Comparison of ENCODE assay signal across 9 cellular contexts in genomic region chr12:116910280-116910644, GRCh38. TPM values are rescaled to one million over a fixed set of nuclear protein-coding genes. Genes with fewer than 3 reads are reported as not detected.
DNase-seq lines count a peak whose midpoint lies in the region; ATAC-seq lines count a peak whose summit lies in the region.
"Had no signal": no experiment of that assay in that cellular context is flagged by ENCODE, and none has a peak within 500 bp of the region (broad histone marks: within the 10 kb centered on the region; RNA-seq: fewer than 3 reads in every experiment).

No MANE protein-coding gene starts in this region.

- no peak overlapping the region for H3K27ac ChIP-seq in iPS-20b (ENCODE audit: low read length)
- H3K27ac ChIP-seq in subcutaneous abdominal adipose tissue (ENCODE audit: low read depth, low read length), result peak overlapping the region; percentile 52

- H3K4me3 Mint-ChIP-seq in activated CD4-positive, alpha-beta T cell treated with anti-CD3 and anti-CD28 coated beads for 36 hours, result peak overlapping the region; percentile 79

- H3K9me3 Mint-ChIP-seq in activated CD4-positive, alpha-beta T cell treated with anti-CD3 and anti-CD28 coated beads for 36 hours (ENCODE audit: low read depth), result no peaks in the 10 kb centered on the region
- peaks cover 0 to 4% of the 10 kb centered on the region in 2 donors for H3K9me3 Mint-ChIP-seq in activated naive CD4-positive, alpha-beta T cell treated with anti-CD3 and anti-CD28 coated beads, Interleukin-2, amount 50 U/mL, for 72 hours

- peak overlapping the region; percentile 88 for H3K27ac Mint-ChIP-seq in activated CD4-positive, alpha-beta T cell treated with anti-CD3 and anti-CD28 coated beads for 36 hours
- H3K27ac Mint-ChIP-seq in activated naive CD4-positive, alpha-beta T cell treated with anti-CD3 and anti-CD28 coated beads, Interleukin-2, amount 50 U/mL, for 72 hours, result peak overlapping the region; percentile 75 to 94

- H3K36me3 Mint-ChIP-seq in activated CD4-positive, alpha-beta T cell treated with anti-CD3 and anti-CD28 coated beads for 36 hours (ENCODE audit: low read depth), result peaks cover 12% of the 10 kb centered on the region
- H3K36me3 Mint-ChIP-seq in activated naive CD4-positive, alpha-beta T cell treated with anti-CD3 and anti-CD28 coated beads, Interleukin-2, amount 50 U/mL, for 72 hours, result peaks cover 10 to 21% of the 10 kb centered on the region in 2 donors

- H3K27me3 ChIP-seq in iPS-20b (ENCODE audit: insufficient read depth, low read length), result peaks cover 7% of the 10 kb centered on the region; the same call in 1 of the 2 replicates
- H3K27me3 ChIP-seq in subcutaneous abdominal adipose tissue (ENCODE audit: control insufficient read depth in 5 of 5, insufficient read depth in 4 of 5, low read length in 5 of 5), result no peaks in the 10 kb centered on the region

- DNase-seq in activated CD4-positive, alpha-beta T cell treated with anti-CD3 and anti-CD28 coated beads for 36 hours, result no peak
- DNase-seq in activated CD4-positive, alpha-beta T cell treated with anti-CD3 and anti-CD28 coated beads, Interleukin-2, amount 50 U/mL, for 1 hour, result no peak
- DNase-seq in activated naive CD4-positive, alpha-beta T cell treated with anti-CD3 and anti-CD28 coated beads, Interleukin-2, amount 50 U/mL, for 72 hours (ENCODE audit: low spot score in 2 of 2), result no peak
- no peak for DNase-seq in effector CD8-positive, alpha-beta T cell (lab: John Stamatoyannopoulos, UW)
- no peak for DNase-seq in central memory CD4-positive, alpha-beta T cell

- H3K9me3 ChIP-seq in iPS-20b (ENCODE audit: insufficient read depth, low read depth, low read length) (no peaks in the 10 kb centered on the region), subcutaneous abdominal adipose tissue (ENCODE audit: control insufficient read depth in 5 of 5, low read length in 5 of 5) (no peaks in the 10 kb centered on the region)

- CTCF ChIA-PET in activated CD4-positive, alpha-beta T cell treated with anti-CD3 and anti-CD28 coated beads for 36 hours (lab: Charles Lee), result no interaction called here

- H3K36me3 ChIP-seq in iPS-20b (ENCODE audit: insufficient read depth, low read depth, low read length) (peaks cover 5% of the 10 kb centered on the region; the same call in 1 of the 2 replicates), subcutaneous abdominal adipose tissue (ENCODE audit: control insufficient read depth in 5 of 5, insufficient read depth in 5 of 5, low read length in 5 of 5) (peaks cover 0 to 2% (median 0%) of the 10 kb centered on the region in 5 donors)

- H3K4me1 Mint-ChIP-seq in activated CD4-positive, alpha-beta T cell treated with anti-CD3 and anti-CD28 coated beads for 36 hours, result peaks cover 22% of the 10 kb centered on the region

- no peak for ATAC-seq in activated CD4-positive, alpha-beta T cell treated with anti-CD3 and anti-CD28 coated beads for 36 hours
- no peak for ATAC-seq in activated naive CD4-positive, alpha-beta T cell treated with anti-CD3 and anti-CD28 coated beads, Interleukin-2, amount 50 U/mL, for 72 hours
- ATAC-seq in GM21737 (IDR thresholded peaks at IDR 0.05; ENCODE audit: unreplicated experiment), result no peak

- H3K9ac ChIP-seq in iPS-20b (ENCODE audit: low read depth, low read length) (peak overlapping the region; percentile 71; the same call in 1 of the 2 replicates), subcutaneous abdominal adipose tissue (ENCODE audit: low read length in 5 of 5) (peak overlapping the region in 3 of 5 donors; percentile 73 to 91 (median 79))

- POLR2A ChIA-PET in activated CD4-positive, alpha-beta T cell treated with anti-CD3 and anti-CD28 coated beads for 36 hours (lab: Charles Lee), result no interaction called here

- peaks cover 1% of the 10 kb centered on the region for H3K27me3 Mint-ChIP-seq in activated CD4-positive, alpha-beta T cell treated with anti-CD3 and anti-CD28 coated beads for 36 hours

- no peaks in the 10 kb centered on the region; the same call in 1 of the 2 replicates for H3K4me1 ChIP-seq in iPS-20b (ENCODE audit: insufficient read depth, low read length)
- peaks cover 1 to 11% (median 10%) of the 10 kb centered on the region in 5 donors for H3K4me1 ChIP-seq in subcutaneous abdominal adipose tissue (ENCODE audit: control insufficient read depth in 5 of 5, insufficient read depth in 5 of 5, low read length in 5 of 5)

- intact Hi-C loops in activated CD4-positive, alpha-beta T cell treated with anti-CD3 and anti-CD28 coated beads for 36 hours (cut with DNase I, micrococcal nuclease), result loop anchor here (2.0 kb wide), 2 partner anchors 15 to 91 kb away; no protein-coding TSS in a partner anchor

- H3K4me3 ChIP-seq in iPS-20b (ENCODE audit: low read length) (peak overlapping the region; percentile 80), subcutaneous abdominal adipose tissue (ENCODE audit: low read depth in 1 of 5, low read length in 5 of 5) (peak overlapping the region; percentile 73 to 89 (median 77))

RNA-seq across cellular contexts. Expression of gene FBXW8, which starts 0.5 kb away (rescaled TPM):
- total RNA-seq in activated CD4-positive, alpha-beta T cell treated with anti-CD3 and anti-CD28 coated beads for 36 hours, result 1 to 10 TPM; 5.7 to 6.1 TPM
- 1 to 10 TPM; 3.1 to 7.4 TPM for total RNA-seq in activated naive CD4-positive, alpha-beta T cell treated with anti-CD3 and anti-CD28 coated beads, Interleukin-2, amount 50 U/mL, for 72 hours

RNA-seq across cellular contexts. Expression of gene HRK, which starts 29.0 kb away (rescaled TPM):
- not detected for total RNA-seq in activated CD4-positive, alpha-beta T cell treated with anti-CD3 and anti-CD28 coated beads for 36 hours
- not detected for total RNA-seq in activated naive CD4-positive, alpha-beta T cell treated with anti-CD3 and anti-CD28 coated beads, Interleukin-2, amount 50 U/mL, for 72 hours
- total RNA-seq: T-helper 1 cell treated with Interleukin-12 subunit alpha and Interleukin-12 subunit beta and Interleukin-4 antibody, amounts not matched to agents 30 ng/mL and 1 ng/mL, for 36 hours had no signal
